In genomic region chr3:71724584-71725278, GRCh38 we compare ENCODE assay signal across 8 cellular contexts. TPM values are rescaled to one million over a fixed set of nuclear protein-coding genes. Genes with fewer than 3 reads are reported as not detected.
DNase-seq lines count a peak whose midpoint lies in the region; ATAC-seq and TF ChIP-seq lines count a peak whose summit lies in the region.

No MANE protein-coding gene starts in this region.

- no peak for DNase-seq in AG10803 (ENCODE audit: low read depth)
- peak; percentile 44 for DNase-seq in activated CD4-positive, alpha-beta memory T cell treated with anti-CD3 and anti-CD28 coated beads, Interleukin-2, amount 10 ng/mL, durations not matched to agents 7 days and 5 days
- no peak for DNase-seq in esophagus muscularis mucosa (ENCODE audit: extremely low spot score)
- DNase-seq in natural killer cell: peak; percentile 40
- no peak for DNase-seq in NCI-H226

- H3K4me3 ChIP-seq in AG10803 (ENCODE audit: low read length) (peak overlapping the region; percentile 74), HUES6 (ENCODE audit: low read depth, low read length) (peak overlapping the region; percentile 96), esophagus muscularis mucosa (peak overlapping the region; percentile 70 to 99 (median 86)), urinary bladder (ENCODE audit: low read depth, low read length) (peak overlapping the region; percentile 98)

- no peak for TF ChIP-seq POLR2A in esophagus muscularis mucosa (IDR thresholded peaks at IDR 0.05; ENCODE audit: low read depth)

- peaks cover 34% of the 10 kb centered on the region for H3K36me3 Mint-ChIP-seq in activated CD4-positive, alpha-beta memory T cell treated with anti-CD3 and anti-CD28 coated beads, Interleukin-2, amount 10 ng/mL, durations not matched to agents 7 days and 5 days (ENCODE audit: low read depth)
- peaks cover 8% of the 10 kb centered on the region for H3K36me3 Mint-ChIP-seq in natural killer cell

- peaks cover 38% of the 10 kb centered on the region for H3K27me3 ChIP-seq in HUES6 (ENCODE audit: control insufficient read depth, insufficient read depth, low read length)
- no peaks in the 10 kb centered on the region for H3K27me3 ChIP-seq in esophagus muscularis mucosa

- H3K27me3 Mint-ChIP-seq in activated CD4-positive, alpha-beta memory T cell treated with anti-CD3 and anti-CD28 coated beads, Interleukin-2, amount 10 ng/mL, durations not matched to agents 7 days and 5 days: no peaks in the 10 kb centered on the region
- no peaks in the 10 kb centered on the region for H3K27me3 Mint-ChIP-seq in natural killer cell (ENCODE audit: low read depth in 2 of 2)

- intact Hi-C loops in esophagus muscularis mucosa (cut with DNase I) (loop anchor here (10.0 kb wide), 1 partner anchor 1100 kb away; no protein-coding TSS in a partner anchor), natural killer cell (cut with micrococcal nuclease) (loop anchor here (10.0 kb wide), 2 partner anchors 380 to 720 kb away; partner anchors contain the start of gene RYBP)

- CTCF ChIA-PET in activated CD4-positive, alpha-beta memory T cell treated with anti-CD3 and anti-CD28 coated beads, Interleukin-2, amount 10 ng/mL, durations not matched to agents 7 days and 5 days (lab: Charles Lee): interaction anchor here (1.5 to 3.0 kb wide), 3 partner anchors 9 to 672 kb away, joined by 3 to 13 read pairs (median 5); no protein-coding TSS in a partner anchor

- 2% methylated on average over 17 of the region's 75 CpGs for WGBS in esophagus muscularis mucosa
- under 1% methylated on average over 75 of the region's 75 CpGs for WGBS in urinary bladder

- H3K9me3 ChIP-seq in HUES6 (ENCODE audit: control insufficient read depth, insufficient read depth, low read depth, low read length): no peaks in the 10 kb centered on the region
- no peaks in the 10 kb centered on the region for H3K9me3 ChIP-seq in esophagus muscularis mucosa

- POLR2A ChIA-PET in activated CD4-positive, alpha-beta memory T cell treated with anti-CD3 and anti-CD28 coated beads, Interleukin-2, amount 10 ng/mL, durations not matched to agents 7 days and 5 days (lab: Charles Lee): interaction anchor here (0.8 to 2.5 kb wide), 11 partner anchors 10 to 758 kb away, joined by 3 to 11 read pairs (median 4); partner anchors contain the start of genes FOXP1 and RYBP

- peak overlapping the region; percentile 92 for H3K4me3 Mint-ChIP-seq in activated CD4-positive, alpha-beta memory T cell treated with anti-CD3 and anti-CD28 coated beads, Interleukin-2, amount 10 ng/mL, durations not matched to agents 7 days and 5 days
- H3K4me3 Mint-ChIP-seq in natural killer cell: peak overlapping the region; percentile 100

- TF ChIP-seq EP300 in esophagus muscularis mucosa (IDR thresholded peaks at IDR 0.05): no peak

- no peaks in the 10 kb centered on the region for H3K9me3 Mint-ChIP-seq in activated CD4-positive, alpha-beta memory T cell treated with anti-CD3 and anti-CD28 coated beads, Interleukin-2, amount 10 ng/mL, durations not matched to agents 7 days and 5 days
- H3K9me3 Mint-ChIP-seq in natural killer cell: no peaks in the 10 kb centered on the region

- H3K9ac ChIP-seq in HUES6 (ENCODE audit: low read length): peak overlapping the region; percentile 85

- H3K36me3 ChIP-seq in HUES6 (ENCODE audit: control insufficient read depth, insufficient read depth, low read length): no peaks in the 10 kb centered on the region
- no peaks in the 10 kb centered on the region for H3K36me3 ChIP-seq in esophagus muscularis mucosa
- no peaks in the 10 kb centered on the region for H3K36me3 ChIP-seq in urinary bladder (ENCODE audit: insufficient read depth)

- ATAC-seq in GM19043 (IDR thresholded peaks at IDR 0.05; ENCODE audit: low read depth, unreplicated experiment) (peak; percentile 30), natural killer cell (peak; percentile 32 to 54 (median 51))

- H3K4me1 Mint-ChIP-seq in activated CD4-positive, alpha-beta memory T cell treated with anti-CD3 and anti-CD28 coated beads, Interleukin-2, amount 10 ng/mL, durations not matched to agents 7 days and 5 days: peaks cover 64% of the 10 kb centered on the region
- H3K4me1 Mint-ChIP-seq in natural killer cell: peaks cover 58 to 63% of the 10 kb centered on the region in 2 donors

- TF ChIP-seq CTCF in AG10803 (conservative IDR thresholded peaks at IDR 0.05; ENCODE audit: low read length): no peak
- TF ChIP-seq CTCF in esophagus muscularis mucosa (IDR thresholded peaks at IDR 0.05): no peak
- TF ChIP-seq CTCF in natural killer cell (IDR thresholded peaks at IDR 0.05): no peak

- H3K4me1 ChIP-seq in HUES6 (ENCODE audit: control insufficient read depth, insufficient read depth, low read length): peaks cover 19% of the 10 kb centered on the region
- peaks cover 14 to 37% (median 27%) of the 10 kb centered on the region in 4 donors for H3K4me1 ChIP-seq in esophagus muscularis mucosa
- H3K4me1 ChIP-seq in urinary bladder (ENCODE audit: insufficient read depth): no peaks in the 10 kb centered on the region

- H3K27ac ChIP-seq in HUES6 (ENCODE audit: low read depth, low read length) (no peak overlapping the region), esophagus muscularis mucosa (replicated peaks in 1 of 4) (peak overlapping the region; percentile 76 to 84 (median 82)), urinary bladder (ENCODE audit: low read depth) (peak overlapping the region; percentile 71)

- peak overlapping the region; percentile 94 for H3K27ac Mint-ChIP-seq in activated CD4-positive, alpha-beta memory T cell treated with anti-CD3 and anti-CD28 coated beads, Interleukin-2, amount 10 ng/mL, durations not matched to agents 7 days and 5 days
- H3K27ac Mint-ChIP-seq in natural killer cell: peak overlapping the region; percentile 95 to 97

RNA-seq across cellular contexts. Expression of gene EIF4E3, which starts 0.5 kb away (rescaled TPM):
- 10 to 100 TPM; 76.9 TPM for total RNA-seq in activated CD4-positive, alpha-beta memory T cell treated with anti-CD3 and anti-CD28 coated beads, Interleukin-2, amount 10 ng/mL, durations not matched to agents 7 days and 5 days
- total RNA-seq in esophagus muscularis mucosa (10 to 100 TPM; 36.2 to 51.9 (median 39.4) TPM), natural killer cell (10 to 100 TPM; 44.9 to 52.2 (median 46.7) TPM), urinary bladder (16.0 TPM)
- 22.8 TPM for polyA plus RNA-seq in urinary bladder

RNA-seq across cellular contexts. Expression of gene GPR27, which starts 28.9 kb away (rescaled TPM):
- 1 to 10 TPM; 3.0 to 3.1 TPM for total RNA-seq in activated CD4-positive, alpha-beta memory T cell treated with anti-CD3 and anti-CD28 coated beads, Interleukin-2, amount 10 ng/mL, durations not matched to agents 7 days and 5 days
- total RNA-seq in esophagus muscularis mucosa (1 to 10 TPM; 2.2 to 4.3 (median 2.5) TPM), natural killer cell (1 to 10 TPM in 1 of 3 donors, under 1 TPM in 1, not detected in 1; 0.14 to 2.8 TPM), urinary bladder (2.7 TPM)
- 3.3 TPM for polyA plus RNA-seq in urinary bladder

Comparison
In these comparisons a context has a peak if more than half of its experiments do, and no peak if none do; other contexts are left out.
1. DNase-seq: peak in activated CD4-positive, alpha-beta memory T cell treated with anti-CD3 and anti-CD28 coated beads, Interleukin-2, amount 10 ng/mL, durations not matched to agents 7 days and 5 days (single experiment) and natural killer cell (single experiment); none in AG10803 (single experiment), esophagus muscularis mucosa (single experiment) and NCI-H226 (single experiment).
2. Peak in every context shown above with its lines, with median percentiles within 50 percentile points of each other: H3K4me3 ChIP-seq.